Comparison of ENCODE assay signal across 27 cellular contexts in the genomic region with DNA sequence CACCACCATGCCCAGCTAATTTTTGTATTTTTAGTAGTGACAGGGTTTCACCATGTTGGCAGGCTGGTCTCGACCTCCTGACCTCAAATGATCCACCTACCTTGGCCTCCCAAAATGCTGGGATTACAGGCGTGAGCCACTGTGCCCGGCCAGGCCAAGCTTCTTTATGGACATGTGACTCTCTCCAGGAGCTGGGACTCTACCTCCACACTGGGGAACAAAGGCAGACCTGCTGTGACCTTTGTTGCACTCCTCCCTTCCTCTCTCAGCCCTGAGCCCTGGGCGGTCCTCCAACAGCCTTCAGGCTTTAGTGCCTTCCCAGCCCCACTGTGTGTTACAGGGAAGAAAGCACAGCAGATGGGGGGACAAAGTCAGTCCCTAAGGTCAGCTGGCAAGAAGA. TPM values are rescaled to one million over a fixed set of nuclear protein-coding genes. Genes with fewer than 3 reads are reported as not detected.
DNase-seq lines count a peak whose midpoint lies in the region; ATAC-seq and TF ChIP-seq lines count a peak whose summit lies in the region.
"Had no signal": no experiment of that assay in that cellular context is flagged by ENCODE, and none has a peak within 500 bp of the region (broad histone marks: within the 10 kb centered on the region; RNA-seq: fewer than 3 reads in every experiment).

No MANE protein-coding gene starts in this region.

- TF ChIP-seq POLR2A in heart left ventricle (IDR thresholded peaks at IDR 0.05): no peak

- no peak overlapping the region for H3K27ac ChIP-seq in heart left ventricle
- H3K27ac ChIP-seq: body of pancreas, hepatocyte, pancreas, tibial nerve had no signal

- TF ChIP-seq CTCF in heart left ventricle (IDR thresholded peaks at IDR 0.05): no peak
- TF ChIP-seq CTCF in chondrocyte (IDR thresholded peaks at IDR 0.05): no peak

- H3K4me3 Mint-ChIP-seq in chondrocyte (ENCODE audit: unreplicated experiment): no peak overlapping the region
- H3K4me3 Mint-ChIP-seq in stimulated activated effector memory CD8-positive, alpha-beta T cell treated with anti-CD3 and anti-CD28 coated beads, Interleukin-12 subunit alpha, Interleukin-12 subunit beta, amount 100 ng/mL, for 72 hours: no peak overlapping the region
- H3K4me3 Mint-ChIP-seq: activated naive CD4-positive, alpha-beta T cell treated with anti-CD3 and anti-CD28 coated beads, Interleukin-2, amount 10 ng/mL, durations not matched to agents 7 days and 5 days; nephron progenitor cell had no signal

- H3K9me3 ChIP-seq in heart left ventricle: no peaks in the 10 kb centered on the region
- H3K9me3 ChIP-seq: BLaER1 treated with 17β-estradiol and CSF1 and Interleukin-3, amounts not matched to agents 10 nM and 100 nM; body of pancreas; HAP-1; pancreas; tibial nerve had no signal

- no peak overlapping the region for H3K27ac Mint-ChIP-seq in chondrocyte (ENCODE audit: unreplicated experiment)
- H3K27ac Mint-ChIP-seq in stimulated activated effector memory CD8-positive, alpha-beta T cell treated with anti-CD3 and anti-CD28 coated beads, Interleukin-12 subunit alpha, Interleukin-12 subunit beta, amount 100 ng/mL, for 72 hours: peak overlapping the region; percentile 88
- H3K27ac Mint-ChIP-seq: nephron progenitor cell had no signal

- intact Hi-C loops in Right ventricle myocardium superior (cut with DNase I): no loop called here
- intact Hi-C loops in heart left ventricle (cut with DNase I): no loop called here

- no peaks in the 10 kb centered on the region for H3K27me3 Mint-ChIP-seq in chondrocyte (ENCODE audit: low read depth)

- ATAC-seq in Right ventricle myocardium superior (ENCODE audit: poor library complexity) (no peak), heart left ventricle (no peak)
- ATAC-seq in stimulated activated effector memory CD8-positive, alpha-beta T cell treated with anti-CD3 and anti-CD28 coated beads, Interleukin-12 subunit alpha, Interleukin-12 subunit beta, amount 100 ng/mL, for 72 hours: no peak
- ATAC-seq: body of pancreas, pancreas had no signal

- H3K4me3 ChIP-seq in heart left ventricle: no peak overlapping the region
- H3K4me3 ChIP-seq: BLaER1 treated with 17β-estradiol and CSF1 and Interleukin-3, amounts not matched to agents 10 nM and 100 nM; body of pancreas; HAP-1; hepatocyte; lung; pancreas; smooth muscle cell; tibial nerve had no signal

- H3K27me3 ChIP-seq in heart left ventricle: no peaks in the 10 kb centered on the region
- H3K27me3 ChIP-seq: BLaER1 treated with 17β-estradiol and CSF1 and Interleukin-3, amounts not matched to agents 10 nM and 100 nM; body of pancreas; hepatocyte; pancreas; tibial nerve had no signal

- H3K9me3 Mint-ChIP-seq in chondrocyte (ENCODE audit: low read depth): no peaks in the 10 kb centered on the region
- H3K9me3 Mint-ChIP-seq in stimulated activated effector memory CD8-positive, alpha-beta T cell treated with anti-CD3 and anti-CD28 coated beads, Interleukin-12 subunit alpha, Interleukin-12 subunit beta, amount 100 ng/mL, for 72 hours: no peaks in the 10 kb centered on the region
- H3K9me3 Mint-ChIP-seq: activated naive CD4-positive, alpha-beta T cell treated with anti-CD3 and anti-CD28 coated beads, Interleukin-2, amount 10 ng/mL, durations not matched to agents 7 days and 5 days; nephron progenitor cell; T-helper 2 cell treated with Interferon-gamma antibody and Interleukin-4, amounts not matched to agents 5 μg/mL and 100 μg/mL, for 36 hours had no signal

- no peaks in the 10 kb centered on the region for H3K36me3 ChIP-seq in heart left ventricle
- H3K36me3 ChIP-seq: BLaER1 treated with 17β-estradiol and CSF1 and Interleukin-3, amounts not matched to agents 10 nM and 100 nM; HAP-1; pancreas; tibial nerve had no signal

- no peaks in the 10 kb centered on the region for H3K36me3 Mint-ChIP-seq in chondrocyte (ENCODE audit: low read depth)
- no peaks in the 10 kb centered on the region for H3K36me3 Mint-ChIP-seq in stimulated activated effector memory CD8-positive, alpha-beta T cell treated with anti-CD3 and anti-CD28 coated beads, Interleukin-12 subunit alpha, Interleukin-12 subunit beta, amount 100 ng/mL, for 72 hours
- H3K36me3 Mint-ChIP-seq: activated naive CD4-positive, alpha-beta T cell treated with anti-CD3 and anti-CD28 coated beads, Interleukin-2, amount 10 ng/mL, durations not matched to agents 7 days and 5 days had no signal

- peaks cover 25% of the 10 kb centered on the region for H3K4me1 Mint-ChIP-seq in chondrocyte (ENCODE audit: low read depth)
- peaks cover 30% of the 10 kb centered on the region for H3K4me1 Mint-ChIP-seq in stimulated activated effector memory CD8-positive, alpha-beta T cell treated with anti-CD3 and anti-CD28 coated beads, Interleukin-12 subunit alpha, Interleukin-12 subunit beta, amount 100 ng/mL, for 72 hours

- 68 to 86% (median 83%) methylated on average over 4 of the region's 4 CpGs for WGBS in heart left ventricle, 4 donors

- DNase-seq in Right ventricle myocardium superior (peak; percentile 26), heart left ventricle (no peak), chondrocyte (ENCODE audit: low spot score) (peak; percentile 46), mesenteric fat pad (ENCODE audit: low spot score) (peak; percentile 62), NCI-H524 treated with DMSO at 0.1 percent for 48 hours (lab: John Stamatoyannopoulos, UW) (no peak), HuH-7 (ENCODE audit: low spot score) (no peak)
- DNase-seq in stimulated activated effector memory CD8-positive, alpha-beta T cell treated with anti-CD3 and anti-CD28 coated beads, Interleukin-12 subunit alpha, Interleukin-12 subunit beta, amount 100 ng/mL, for 72 hours (ENCODE audit: low spot score in 2 of 2): no peak
- DNase-seq: activated CD4-positive, alpha-beta T cell treated with anti-CD3 and anti-CD28 coated beads for 1 hour; activated naive CD4-positive, alpha-beta T cell treated with anti-CD3 and anti-CD28 coated beads, Interleukin-2, amount 10 ng/mL, durations not matched to agents 7 days and 5 days; body of pancreas; Kasumi-1; MV-4-11; NCI-H146; NCI-H2107; NCI-H345; nephron progenitor cell; retina; SHP77 treated with DMSO at 0.1 percent for 48 hours; stimulated activated CD4-positive, alpha-beta T cell treated with anti-CD3 and anti-CD28 coated beads, Interleukin-2, amount 100 ng/mL, for 24 hours had no signal

- peaks cover 0 to 16% (median 9%) of the 10 kb centered on the region in 12 donors for H3K4me1 ChIP-seq in heart left ventricle
- H3K4me1 ChIP-seq: body of pancreas, HAP-1, pancreas, tibial nerve had no signal

RNA-seq across cellular contexts. Expression of gene DUSP5, which starts 55.0 kb away (rescaled TPM):
- total RNA-seq in Right ventricle myocardium superior (6.8 TPM), heart left ventricle (10 to 100 TPM in 7 of 9 donors, 1 to 10 TPM in 2; 5.5 to 36.4 (median 16.1) TPM), chondrocyte (4.8 to 9.7 TPM (median 8.7 TPM) in 3 replicates), mesenteric fat pad (32.4 TPM)
- polyA plus RNA-seq in heart left ventricle: 10 to 100 TPM in 1 of 2 donors, 1 to 10 TPM in 1; 3.5 to 42.7 TPM

Comparison
In these comparisons a context has a peak if more than half of its experiments do, and no peak if none do; other contexts are left out.
1. DNase-seq: peak in Right ventricle myocardium superior (single experiment), chondrocyte (single experiment) and mesenteric fat pad (single experiment); none in heart left ventricle (0 of 5), stimulated activated effector memory CD8-positive, alpha-beta T cell treated with anti-CD3 and anti-CD28 coated beads, Interleukin-12 subunit alpha, Interleukin-12 subunit beta, amount 100 ng/mL, for 72 hours (0 of 2), NCI-H524 treated with DMSO at 0.1 percent for 48 hours (single experiment) and HuH-7 (single experiment).